7 cellular contexts compared by ENCODE assay signal in genomic region chr2:203583696-203584095, GRCh38.
DNase-seq lines count a peak whose midpoint lies in the region; ATAC-seq lines count a peak whose summit lies in the region.

No MANE protein-coding gene starts in this region.

- DNase-seq in RPMI8226, result peak; percentile 25
- DNase-seq in iris pigment epithelial cell (ENCODE audit: low read depth), result peak; percentile 70
- DNase-seq in amniotic stem cell (lab: John Stamatoyannopoulos, UW), result no peak
- DNase-seq in SHP77 (lab: John Stamatoyannopoulos, UW), result no peak
- no peak for DNase-seq in SW 1271 (lab: John Stamatoyannopoulos, UW)

- peak; percentile 65 for ATAC-seq in GM18867 (IDR thresholded peaks at IDR 0.05; ENCODE audit: unreplicated experiment)
- peak; percentile 68 for ATAC-seq in HG02759 (IDR thresholded peaks at IDR 0.05; ENCODE audit: unreplicated experiment)

Comparison
In these comparisons a context has a peak if more than half of its experiments do, and no peak if none do; other contexts are left out.
1. DNase-seq: peak in RPMI8226 (single experiment) and iris pigment epithelial cell (single experiment); none in amniotic stem cell (single experiment), SHP77 (0 of 2) and SW 1271 (0 of 2).